16 cellular contexts compared by ENCODE assay signal in the genomic region with DNA sequence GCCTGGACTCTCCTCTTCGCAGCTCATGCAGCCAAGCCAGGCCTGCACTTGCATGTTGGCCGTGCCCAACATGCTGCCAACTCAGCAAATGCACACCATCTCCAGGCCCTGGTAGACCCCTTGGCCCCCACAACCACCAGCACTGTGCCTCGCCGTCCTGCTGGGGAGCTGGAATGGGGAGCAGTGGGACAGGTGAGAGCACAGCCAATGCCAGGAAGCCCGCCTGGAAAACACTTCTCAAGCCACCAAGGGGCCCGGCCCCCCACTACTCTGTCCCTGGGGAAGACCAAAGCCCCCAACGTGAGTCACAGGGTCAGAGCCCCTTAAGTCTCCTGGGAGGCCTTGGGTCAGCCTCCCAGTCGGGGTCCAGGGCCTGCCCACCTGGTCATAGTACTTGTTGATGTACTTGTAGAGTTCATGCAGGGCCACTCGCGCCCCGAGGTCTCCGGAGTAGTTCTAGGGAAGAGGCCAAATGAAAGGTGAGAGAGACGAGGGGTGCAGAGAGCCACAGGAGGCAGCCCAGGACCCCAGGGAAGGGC. TPM values are rescaled to one million over a fixed set of nuclear protein-coding genes. Genes with fewer than 3 reads are reported as not detected.
DNase-seq lines count a peak whose midpoint lies in the region; ATAC-seq, FAIRE-seq and TF ChIP-seq lines count a peak whose summit lies in the region.
"Had no signal": no experiment of that assay in that cellular context is flagged by ENCODE, and none has a peak within 500 bp of the region (broad histone marks: within the 10 kb centered on the region; RNA-seq: fewer than 3 reads in every experiment).

No MANE protein-coding gene starts in this region.

- WGBS in HepG2 (ENCODE audit: low lambda C conversion rate), result 94% methylated on average over 9 of the region's 13 CpGs

- TF ChIP-seq EP300 in HepG2 (IDR thresholded peaks at IDR 0.05; ENCODE audit: low read depth in 2 of 2, low read length in 2 of 2) (no peak), HepG2 (CRISPR knock-in tag; IDR thresholded peaks at IDR 0.05; ENCODE audit: borderline replicate concordance) (no peak)

- no peaks in the 10 kb centered on the region for H3K4me1 ChIP-seq in HepG2 (ENCODE audit: insufficient read depth, low read length)

- H2AFZ ChIP-seq in HepG2 (ENCODE audit: low read length), result no peak overlapping the region

- H3K9me3 ChIP-seq in HepG2 (ENCODE audit: low read length), result no peaks in the 10 kb centered on the region

- H3K9ac ChIP-seq in HepG2 (ENCODE audit: insufficient read depth, low read depth, low read length), result no peak overlapping the region

- in situ Hi-C loops in GM13976 (cut with MboI; ENCODE audit: low sequenced_read_pairs, unreplicated experiment), result no loop called here
- in situ Hi-C loops in HepG2 (cut with HindIII; ENCODE audit: extremely low pct_ligation_motif_present, low pct_unique_long_range_greater_than_20kb), result no loop called here

- peak overlapping the region; percentile 17 for H3K27ac Mint-ChIP-seq in stimulated activated effector memory CD8-positive, alpha-beta T cell treated with anti-CD3 and anti-CD28 coated beads, Interleukin-12 subunit alpha, Interleukin-12 subunit beta, amount 100 ng/mL, for 72 hours
- H3K27ac Mint-ChIP-seq: CD8-positive, alpha-beta T cell; mesothelial cell of epicardium; stimulated activated naive B cell treated with anti-CD40 and anti-IgM and Interleukin-4, amounts not matched to agents 10 μg/mL and 1 μg/mL and 100 μg/mL, for 72 hours had no signal

- FAIRE-seq in HepG2 (lab: Jason Lieb, UNC), result no peak

- H3K36me3 ChIP-seq in HepG2 (replicated peaks in 1 of 2; ENCODE audit: control insufficient read depth in 1 of 2, insufficient read depth in 2 of 2, low read length in 2 of 2), result peaks cover 57 to 72% of the 10 kb centered on the region in 2 experiments; a peak in 4 of 5 replicates

- no peak for TF ChIP-seq RAD21 in HepG2 (CRISPR knock-in tag; IDR thresholded peaks at IDR 0.05)

- ATAC-seq in HepG2 (no peak), GM21576 (IDR thresholded peaks at IDR 0.05; ENCODE audit: unreplicated experiment) (no peak)
- ATAC-seq in stimulated activated effector memory CD8-positive, alpha-beta T cell treated with anti-CD3 and anti-CD28 coated beads, Interleukin-12 subunit alpha, Interleukin-12 subunit beta, amount 100 ng/mL, for 72 hours, result no peak
- ATAC-seq: CD8-positive, alpha-beta T cell; HCT116; stimulated activated naive B cell treated with anti-CD40 and anti-IgM and Interleukin-4, amounts not matched to agents 10 μg/mL and 1 μg/mL and 100 μg/mL, for 72 hours had no signal

- no peaks in the 10 kb centered on the region for H3K79me2 ChIP-seq in HepG2 (ENCODE audit: insufficient read depth, low read length)

- CTCF ChIA-PET in HepG2 (lab: Yijun Ruan, JAX; ENCODE audit: low intra/inter-chr PET ratio, low total read pairs), result no interaction called here

- no peaks in the 10 kb centered on the region for H3K9me3 Mint-ChIP-seq in stimulated activated effector memory CD8-positive, alpha-beta T cell treated with anti-CD3 and anti-CD28 coated beads, Interleukin-12 subunit alpha, Interleukin-12 subunit beta, amount 100 ng/mL, for 72 hours
- H3K9me3 Mint-ChIP-seq: CD8-positive, alpha-beta T cell; mesothelial cell of epicardium; stimulated activated naive B cell treated with anti-CD40 and anti-IgM and Interleukin-4, amounts not matched to agents 10 μg/mL and 1 μg/mL and 100 μg/mL, for 72 hours had no signal

- no peak overlapping the region for H3K4me3 Mint-ChIP-seq in stimulated activated effector memory CD8-positive, alpha-beta T cell treated with anti-CD3 and anti-CD28 coated beads, Interleukin-12 subunit alpha, Interleukin-12 subunit beta, amount 100 ng/mL, for 72 hours
- H3K4me3 Mint-ChIP-seq: CD8-positive, alpha-beta T cell; mesothelial cell of epicardium; stimulated activated naive B cell treated with anti-CD40 and anti-IgM and Interleukin-4, amounts not matched to agents 10 μg/mL and 1 μg/mL and 100 μg/mL, for 72 hours had no signal

- H3K36me3 Mint-ChIP-seq in stimulated activated effector memory CD8-positive, alpha-beta T cell treated with anti-CD3 and anti-CD28 coated beads, Interleukin-12 subunit alpha, Interleukin-12 subunit beta, amount 100 ng/mL, for 72 hours, result no peaks in the 10 kb centered on the region
- H3K36me3 Mint-ChIP-seq: CD8-positive, alpha-beta T cell; stimulated activated naive B cell treated with anti-CD40 and anti-IgM and Interleukin-4, amounts not matched to agents 10 μg/mL and 1 μg/mL and 100 μg/mL, for 72 hours had no signal

- peaks cover 5% of the 10 kb centered on the region; the same call in 1 of the 2 replicates for H4K20me1 ChIP-seq in HepG2 (ENCODE audit: insufficient read depth, low read length)

- DNase-seq in GM13976 (ENCODE audit: low spot score) (peak; percentile 16), HepG2 (ENCODE audit: low spot score) (no peak)
- DNase-seq in activated CD8-positive, alpha-beta memory T cell treated with anti-CD3 and anti-CD28 coated beads, Interleukin-2, amount 50 U/mL, for 48 hours, result peak; percentile 48
- peak; percentile 1 to 45 for DNase-seq in stimulated activated effector memory CD8-positive, alpha-beta T cell treated with anti-CD3 and anti-CD28 coated beads, Interleukin-12 subunit alpha, Interleukin-12 subunit beta, amount 100 ng/mL, for 72 hours (ENCODE audit: low spot score in 2 of 2)
- no peak for DNase-seq in effector CD8-positive, alpha-beta T cell (lab: John Stamatoyannopoulos, UW)
- no peak for DNase-seq in stimulated activated CD4-positive, alpha-beta T cell treated with anti-CD3 and anti-CD28 coated beads, Interleukin-1b, Interleukin-23, amount 100 ng/mL, for 48 hours
- DNase-seq: GF-D8; NCI-H2029 treated with DMSO at 0.1 percent for 48 hours; NCI-H82; stimulated activated CD4-positive, alpha-beta T cell treated with anti-CD3 and anti-CD28 coated beads, Interleukin-2, amount 100 ng/mL, for 48 hours; stimulated activated naive B cell treated with anti-CD40 and anti-IgM and Interleukin-4, amounts not matched to agents 10 μg/mL and 1 μg/mL and 100 μg/mL, for 72 hours had no signal

- no peak overlapping the region for H3K27ac ChIP-seq in HepG2 (ENCODE audit: extremely low read length, insufficient read depth, low read length)

- no peak overlapping the region for H3K4me3 ChIP-seq in HepG2 (replicated peaks in 1 of 3; ENCODE audit: insufficient read depth in 1 of 3, low read depth in 2 of 3, low read length in 3 of 3)

- intact Hi-C loops in HepG2 (cut with micrococcal nuclease; ENCODE audit: unreplicated experiment), result no loop called here

- no peak overlapping the region for H3K4me2 ChIP-seq in HepG2 (ENCODE audit: low read depth, low read length)

- POLR2A ChIA-PET in HepG2 (lab: Yijun Ruan, JAX), result interaction anchor here (1.3 to 3.3 kb wide), 4 partner anchors 18 to 34 kb away, joined by 3 to 19 read pairs (median 10); a partner anchor contains a TSS

- no peaks in the 10 kb centered on the region for H3K27me3 ChIP-seq in HepG2 (ENCODE audit: control insufficient read depth in 1 of 2, insufficient read depth in 2 of 2, low read length in 2 of 2)

- no peaks in the 10 kb centered on the region for H3K4me1 Mint-ChIP-seq in stimulated activated effector memory CD8-positive, alpha-beta T cell treated with anti-CD3 and anti-CD28 coated beads, Interleukin-12 subunit alpha, Interleukin-12 subunit beta, amount 100 ng/mL, for 72 hours
- H3K4me1 Mint-ChIP-seq: mesothelial cell of epicardium; stimulated activated naive B cell treated with anti-CD40 and anti-IgM and Interleukin-4, amounts not matched to agents 10 μg/mL and 1 μg/mL and 100 μg/mL, for 72 hours had no signal

- TF ChIP-seq CTCF in GM13976 (IDR thresholded peaks at IDR 0.05; ENCODE audit: borderline replicate concordance, control extremely low read depth, extremely low read depth, insufficient read depth, missing control alignments) (no peak), HepG2 (CRISPR knock-in tag; IDR thresholded peaks at IDR 0.05) (no peak)

- no peak for TF ChIP-seq POLR2A in HepG2 (IDR thresholded peaks at IDR 0.05; ENCODE audit: insufficient read depth in 1 of 2, low read depth in 2 of 2, low read length in 2 of 2)

- no TSS peak for BruUV-seq in HepG2 (replicated peaks; lab: Mats Ljungman, UMichigan)

RNA-seq across cellular contexts. Expression of a gene that starts 24.5 kb away (rescaled TPM):
- 25.4 and 86.0 TPM in 2 replicates for total RNA-seq in HepG2 (2016; rRNA removed; fragmentation: Illumina TruSeq; extraction: Trizol)
- total RNA-seq in HepG2 (2016; cell fraction: cytosol; rRNA removed; fragmentation: Illumina TruSeq; extraction: Trizol; ENCODE audit: low read depth), result 33.1 and 33.9 TPM in 2 replicates
- 23.9 and 92.3 TPM in 2 replicates for total RNA-seq in HepG2 (2016; cell fraction: insoluble cytoplasmic fraction; rRNA removed; fragmentation: Illumina TruSeq; extraction: Trizol)
- 30.7 and 31.8 TPM in 2 replicates for total RNA-seq in HepG2 (2016; cell fraction: membrane; rRNA removed; fragmentation: Illumina TruSeq; extraction: Trizol)
- 140 and 158 TPM in 2 replicates for total RNA-seq in HepG2 (2016; cell fraction: nucleus; rRNA removed; fragmentation: Illumina TruSeq; extraction: Trizol)
- 143 and 179 TPM in 2 replicates for polyA plus RNA-seq in HepG2 (2011; rRNA removed)
- polyA plus RNA-seq in HepG2 (2011; cell fraction: cytosol; rRNA removed), result 71.5 and 83.2 TPM in 2 replicates
- 1,144 and 1,345 TPM in 2 replicates for polyA plus RNA-seq in HepG2 (2011; cell fraction: nucleus; rRNA removed)
- 140 and 149 TPM in 2 replicates for polyA plus RNA-seq in HepG2 (2012)
- 5.5 and 6.7 TPM in 2 replicates for polyA plus RNA-seq in HepG2 (2016; cell fraction: cytosol; fragmentation: Illumina TruSeq; extraction: Trizol; ENCODE audit: low read depth)
- 23.3 and 26.9 TPM in 2 replicates for polyA plus RNA-seq in HepG2 (2016; cell fraction: insoluble cytoplasmic fraction; fragmentation: Illumina TruSeq; extraction: Trizol; ENCODE audit: low read depth)
- polyA plus RNA-seq in HepG2 (2016; cell fraction: membrane; fragmentation: Illumina TruSeq; extraction: Trizol; ENCODE audit: low read depth), result 12.8 and 12.9 TPM in 2 replicates
- 420 and 470 TPM in 2 replicates for polyA plus RNA-seq in HepG2 (2016; cell fraction: nucleus; fragmentation: Illumina TruSeq; extraction: Trizol; ENCODE audit: insufficient read depth, low read depth)
- polyA minus RNA-seq in HepG2 (2011; rRNA and poly(A)+ RNA removed; ENCODE audit: low replicate concordance), result 83.4 and 325 TPM in 2 replicates
- 54.4 and 79.5 TPM in 2 replicates for polyA minus RNA-seq in HepG2 (2011; cell fraction: cytosol; rRNA and poly(A)+ RNA removed)
- polyA minus RNA-seq in HepG2 (2011; cell fraction: nucleus; rRNA and poly(A)+ RNA removed), result 295 and 329 TPM in 2 replicates

RNA-seq across cellular contexts. Expression of a gene that starts 33.4 kb away (rescaled TPM):
- total RNA-seq in HepG2 (2016; rRNA removed; fragmentation: Illumina TruSeq; extraction: Trizol), result not detected in 2 replicates
- total RNA-seq in HepG2 (2016; cell fraction: cytosol; rRNA removed; fragmentation: Illumina TruSeq; extraction: Trizol; ENCODE audit: low read depth), result not detected in 2 replicates
- total RNA-seq in HepG2 (2016; cell fraction: insoluble cytoplasmic fraction; rRNA removed; fragmentation: Illumina TruSeq; extraction: Trizol), result not detected in 2 replicates
- total RNA-seq in HepG2 (2016; cell fraction: membrane; rRNA removed; fragmentation: Illumina TruSeq; extraction: Trizol), result not detected in 2 replicates
- total RNA-seq in HepG2 (2016; cell fraction: nucleus; rRNA removed; fragmentation: Illumina TruSeq; extraction: Trizol), result not detected in 2 replicates
- not detected in 2 replicates for polyA plus RNA-seq in HepG2 (2011; rRNA removed)
- not detected in 2 replicates for polyA plus RNA-seq in HepG2 (2011; cell fraction: cytosol; rRNA removed)
- polyA plus RNA-seq in HepG2 (2011; cell fraction: nucleus; rRNA removed), result not detected in 2 replicates
- polyA plus RNA-seq in HepG2 (2012), result 0.25 and 0.48 TPM in 2 replicates
- not detected in 2 replicates for polyA plus RNA-seq in HepG2 (2016; cell fraction: cytosol; fragmentation: Illumina TruSeq; extraction: Trizol; ENCODE audit: low read depth)
- polyA plus RNA-seq in HepG2 (2016; cell fraction: insoluble cytoplasmic fraction; fragmentation: Illumina TruSeq; extraction: Trizol; ENCODE audit: low read depth), result not detected in 2 replicates
- polyA plus RNA-seq in HepG2 (2016; cell fraction: membrane; fragmentation: Illumina TruSeq; extraction: Trizol; ENCODE audit: low read depth), result not detected in 2 replicates
- polyA plus RNA-seq in HepG2 (2016; cell fraction: nucleus; fragmentation: Illumina TruSeq; extraction: Trizol; ENCODE audit: insufficient read depth, low read depth), result not detected in 2 replicates
- not detected in 2 replicates for polyA minus RNA-seq in HepG2 (2011; rRNA and poly(A)+ RNA removed; ENCODE audit: low replicate concordance)
- polyA minus RNA-seq in HepG2 (2011; cell fraction: cytosol; rRNA and poly(A)+ RNA removed), result not detected in 2 replicates
- not detected in 2 replicates for polyA minus RNA-seq in HepG2 (2011; cell fraction: nucleus; rRNA and poly(A)+ RNA removed)
- total RNA-seq: CD8-positive, alpha-beta T cell; chondrocyte had no signal

RNA-seq across cellular contexts. Expression of a gene that starts 34.5 kb away (rescaled TPM):
- 29.4 and 38.3 TPM in 2 replicates for total RNA-seq in HepG2 (2016; rRNA removed; fragmentation: Illumina TruSeq; extraction: Trizol)
- 7.6 and 8.2 TPM in 2 replicates for total RNA-seq in HepG2 (2016; cell fraction: cytosol; rRNA removed; fragmentation: Illumina TruSeq; extraction: Trizol; ENCODE audit: low read depth)
- total RNA-seq in HepG2 (2016; cell fraction: insoluble cytoplasmic fraction; rRNA removed; fragmentation: Illumina TruSeq; extraction: Trizol), result 33.5 and 38.7 TPM in 2 replicates
- total RNA-seq in HepG2 (2016; cell fraction: membrane; rRNA removed; fragmentation: Illumina TruSeq; extraction: Trizol), result 12.2 and 12.5 TPM in 2 replicates
- total RNA-seq in HepG2 (2016; cell fraction: nucleus; rRNA removed; fragmentation: Illumina TruSeq; extraction: Trizol), result 12.4 and 13.6 TPM in 2 replicates
- 15.5 and 18.1 TPM in 2 replicates for polyA plus RNA-seq in HepG2 (2011; rRNA removed)
- 16.8 and 19.2 TPM in 2 replicates for polyA plus RNA-seq in HepG2 (2011; cell fraction: cytosol; rRNA removed)
- polyA plus RNA-seq in HepG2 (2011; cell fraction: nucleus; rRNA removed), result 6.5 and 8.5 TPM in 2 replicates
- polyA plus RNA-seq in HepG2 (2012), result 8.4 and 9.8 TPM in 2 replicates
- polyA plus RNA-seq in HepG2 (2016; cell fraction: cytosol; fragmentation: Illumina TruSeq; extraction: Trizol; ENCODE audit: low read depth), result 3.9 and 4.9 TPM in 2 replicates
- 29.3 and 29.9 TPM in 2 replicates for polyA plus RNA-seq in HepG2 (2016; cell fraction: insoluble cytoplasmic fraction; fragmentation: Illumina TruSeq; extraction: Trizol; ENCODE audit: low read depth)
- 8.0 TPM in 2 replicates for polyA plus RNA-seq in HepG2 (2016; cell fraction: membrane; fragmentation: Illumina TruSeq; extraction: Trizol; ENCODE audit: low read depth)
- polyA plus RNA-seq in HepG2 (2016; cell fraction: nucleus; fragmentation: Illumina TruSeq; extraction: Trizol; ENCODE audit: insufficient read depth, low read depth), result 16.3 and 19.0 TPM in 2 replicates
- polyA minus RNA-seq in HepG2 (2011; rRNA and poly(A)+ RNA removed; ENCODE audit: low replicate concordance), result 11.3 and 25.4 TPM in 2 replicates
- polyA minus RNA-seq in HepG2 (2011; cell fraction: cytosol; rRNA and poly(A)+ RNA removed), result 4.5 and 4.7 TPM in 2 replicates
- 3.0 and 3.3 TPM in 2 replicates for polyA minus RNA-seq in HepG2 (2011; cell fraction: nucleus; rRNA and poly(A)+ RNA removed)

RNA-seq across cellular contexts. Expression of a gene that starts 34.6 kb away (rescaled TPM):
- 486 and 510 TPM in 2 replicates for total RNA-seq in HepG2 (2016; rRNA removed; fragmentation: Illumina TruSeq; extraction: Trizol)
- total RNA-seq in HepG2 (2016; cell fraction: cytosol; rRNA removed; fragmentation: Illumina TruSeq; extraction: Trizol; ENCODE audit: low read depth), result 913 and 1,296 TPM in 2 replicates
- total RNA-seq in HepG2 (2016; cell fraction: insoluble cytoplasmic fraction; rRNA removed; fragmentation: Illumina TruSeq; extraction: Trizol), result 511 and 522 TPM in 2 replicates
- 763 and 886 TPM in 2 replicates for total RNA-seq in HepG2 (2016; cell fraction: membrane; rRNA removed; fragmentation: Illumina TruSeq; extraction: Trizol)
- 177 and 187 TPM in 2 replicates for total RNA-seq in HepG2 (2016; cell fraction: nucleus; rRNA removed; fragmentation: Illumina TruSeq; extraction: Trizol)
- polyA plus RNA-seq in HepG2 (2011; rRNA removed), result 80.9 and 100 TPM in 2 replicates
- polyA plus RNA-seq in HepG2 (2011; cell fraction: cytosol; rRNA removed), result 69.9 and 96.6 TPM in 2 replicates
- 23.2 and 42.0 TPM in 2 replicates for polyA plus RNA-seq in HepG2 (2011; cell fraction: nucleus; rRNA removed)
- polyA plus RNA-seq in HepG2 (2012), result 194 and 244 TPM in 2 replicates
- 1,200 and 1,620 TPM in 2 replicates for polyA plus RNA-seq in HepG2 (2016; cell fraction: cytosol; fragmentation: Illumina TruSeq; extraction: Trizol; ENCODE audit: low read depth)
- 517 and 532 TPM in 2 replicates for polyA plus RNA-seq in HepG2 (2016; cell fraction: insoluble cytoplasmic fraction; fragmentation: Illumina TruSeq; extraction: Trizol; ENCODE audit: low read depth)
- 742 and 956 TPM in 2 replicates for polyA plus RNA-seq in HepG2 (2016; cell fraction: membrane; fragmentation: Illumina TruSeq; extraction: Trizol; ENCODE audit: low read depth)
- 336 and 389 TPM in 2 replicates for polyA plus RNA-seq in HepG2 (2016; cell fraction: nucleus; fragmentation: Illumina TruSeq; extraction: Trizol; ENCODE audit: insufficient read depth, low read depth)
- polyA minus RNA-seq in HepG2 (2011; rRNA and poly(A)+ RNA removed; ENCODE audit: low replicate concordance), result 4.4 and 15.7 TPM in 2 replicates
- 18.7 and 23.2 TPM in 2 replicates for polyA minus RNA-seq in HepG2 (2011; cell fraction: cytosol; rRNA and poly(A)+ RNA removed)
- polyA minus RNA-seq in HepG2 (2011; cell fraction: nucleus; rRNA and poly(A)+ RNA removed), result 18.4 and 25.9 TPM in 2 replicates

RNA-seq across cellular contexts. Expression of a gene that starts 41.1 kb away (rescaled TPM):
- 11.4 and 12.5 TPM in 2 replicates for total RNA-seq in HepG2 (2016; rRNA removed; fragmentation: Illumina TruSeq; extraction: Trizol)
- 2.6 and 2.7 TPM in 2 replicates for total RNA-seq in HepG2 (2016; cell fraction: cytosol; rRNA removed; fragmentation: Illumina TruSeq; extraction: Trizol; ENCODE audit: low read depth)
- 9.5 and 10.4 TPM in 2 replicates for total RNA-seq in HepG2 (2016; cell fraction: insoluble cytoplasmic fraction; rRNA removed; fragmentation: Illumina TruSeq; extraction: Trizol)
- total RNA-seq in HepG2 (2016; cell fraction: membrane; rRNA removed; fragmentation: Illumina TruSeq; extraction: Trizol), result 2.4 and 3.4 TPM in 2 replicates
- 7.4 and 11.0 TPM in 2 replicates for total RNA-seq in HepG2 (2016; cell fraction: nucleus; rRNA removed; fragmentation: Illumina TruSeq; extraction: Trizol)
- polyA plus RNA-seq in HepG2 (2011; rRNA removed), result 5.1 and 5.3 TPM in 2 replicates
- polyA plus RNA-seq in HepG2 (2011; cell fraction: cytosol; rRNA removed), result 3.7 and 4.7 TPM in 2 replicates
- 12.6 and 13.3 TPM in 2 replicates for polyA plus RNA-seq in HepG2 (2011; cell fraction: nucleus; rRNA removed)
- 3.2 and 4.1 TPM in 2 replicates for polyA plus RNA-seq in HepG2 (2012)
- 0.97 and 1.0 TPM in 2 replicates for polyA plus RNA-seq in HepG2 (2016; cell fraction: cytosol; fragmentation: Illumina TruSeq; extraction: Trizol; ENCODE audit: low read depth)
- 7.8 and 11.5 TPM in 2 replicates for polyA plus RNA-seq in HepG2 (2016; cell fraction: insoluble cytoplasmic fraction; fragmentation: Illumina TruSeq; extraction: Trizol; ENCODE audit: low read depth)
- polyA plus RNA-seq in HepG2 (2016; cell fraction: membrane; fragmentation: Illumina TruSeq; extraction: Trizol; ENCODE audit: low read depth), result 1.2 and 1.5 TPM in 2 replicates
- polyA plus RNA-seq in HepG2 (2016; cell fraction: nucleus; fragmentation: Illumina TruSeq; extraction: Trizol; ENCODE audit: insufficient read depth, low read depth), result 14.7 and 21.6 TPM in 2 replicates
- 11.5 and 35.8 TPM in 2 replicates for polyA minus RNA-seq in HepG2 (2011; rRNA and poly(A)+ RNA removed; ENCODE audit: low replicate concordance)
- 2.1 and 3.8 TPM in 2 replicates for polyA minus RNA-seq in HepG2 (2011; cell fraction: cytosol; rRNA and poly(A)+ RNA removed)
- polyA minus RNA-seq in HepG2 (2011; cell fraction: nucleus; rRNA and poly(A)+ RNA removed), result 5.2 and 9.8 TPM in 2 replicates

Comparison
In these comparisons a context has a peak if more than half of its experiments do, and no peak if none do; other contexts are left out.
1. DNase-seq: peak in GM13976 (single experiment), activated CD8-positive, alpha-beta memory T cell treated with anti-CD3 and anti-CD28 coated beads, Interleukin-2, amount 50 U/mL, for 48 hours (single experiment) and stimulated activated effector memory CD8-positive, alpha-beta T cell treated with anti-CD3 and anti-CD28 coated beads, Interleukin-12 subunit alpha, Interleukin-12 subunit beta, amount 100 ng/mL, for 72 hours (2 of 2); none in HepG2 (single experiment), effector CD8-positive, alpha-beta T cell (single experiment) and stimulated activated CD4-positive, alpha-beta T cell treated with anti-CD3 and anti-CD28 coated beads, Interleukin-1b, Interleukin-23, amount 100 ng/mL, for 48 hours (single experiment).